27 cellular contexts compared by ENCODE assay signal in the genomic region with DNA sequence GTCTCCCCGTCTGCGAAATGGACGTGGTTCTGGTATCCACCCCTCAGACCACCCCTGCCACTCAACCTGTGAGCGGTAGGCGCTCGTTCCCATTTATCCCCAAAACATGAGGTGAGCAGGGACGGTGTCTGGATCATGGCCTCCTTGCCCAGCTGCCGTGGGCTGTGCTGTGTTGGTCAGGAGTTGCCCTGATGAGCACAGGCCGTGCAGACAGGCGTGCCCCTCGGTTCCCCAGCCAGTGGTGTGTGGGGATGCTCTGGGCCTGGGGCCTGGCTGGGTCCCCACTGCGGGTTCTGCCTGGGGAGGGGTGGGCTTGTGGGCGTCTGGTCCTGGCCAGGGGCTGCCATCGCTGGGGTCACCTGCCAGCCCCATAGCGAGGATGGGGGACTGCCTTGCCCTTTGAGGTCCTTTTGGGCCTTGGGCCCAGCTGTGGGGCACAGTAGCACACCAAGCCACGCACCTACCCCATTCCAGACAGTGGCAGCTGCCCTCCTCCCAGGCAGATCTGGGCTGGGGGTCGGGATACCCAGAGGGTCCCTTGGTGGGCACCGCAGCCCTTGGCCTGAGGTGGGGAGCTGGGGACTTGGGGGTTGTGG.
"Had no signal": no experiment of that assay in that cellular context is flagged by ENCODE, and none has a peak within 500 bp of the region (broad histone marks: within the 10 kb centered on the region; RNA-seq: fewer than 3 reads in every experiment).

No MANE protein-coding gene starts in this region.

- H3K4me3 Mint-ChIP-seq: activated B cell treated with CpG ODN at 0.5 μM for 24 hours; activated CD4-positive, alpha-beta T cell treated with anti-CD3 and anti-CD28 coated beads for 36 hours; activated naive CD4-positive, alpha-beta T cell treated with anti-CD3 and anti-CD28 coated beads for 36 hours; activated naive CD8-positive, alpha-beta T cell treated with anti-CD3 and anti-CD28 coated beads, Interleukin-2, amount 10 ng/mL, durations not matched to agents 7 days and 5 days; activated T-cell treated with anti-CD3 and anti-CD28 coated beads, Interleukin-2, amount 50 U/mL, for 24 hours; activated T-helper 17 cell treated with anti-CD3 and anti-CD28 coated beads, Interleukin-2, amount 50 U/mL, for 72 hours; effector memory CD8-positive, alpha-beta T cell; memory B cell; stimulated activated memory B cell treated with anti-CD40 and anti-IgM and Interleukin-4, amounts not matched to agents 10 μg/mL and 1 μg/mL and 100 μg/mL, for 72 hours had no signal

- H3K4me1 ChIP-seq: breast epithelium, colonic mucosa, suprapubic skin had no signal

- H3K36me3 Mint-ChIP-seq: activated naive CD8-positive, alpha-beta T cell treated with anti-CD3 and anti-CD28 coated beads, Interleukin-2, amount 10 ng/mL, durations not matched to agents 7 days and 5 days had no signal

- ATAC-seq: activated CD4-positive, alpha-beta T cell treated with anti-CD3 and anti-CD28 coated beads for 36 hours; activated T-helper 17 cell treated with anti-CD3 and anti-CD28 coated beads, Interleukin-2, amount 50 U/mL, for 72 hours; gastrocnemius medialis had no signal

- H3K4me3 ChIP-seq: breast epithelium, colonic mucosa, dorsolateral prefrontal cortex, esophagus muscularis mucosa, gastrocnemius medialis, sigmoid colon, smooth muscle cell, stomach, suprapubic skin, tibial nerve had no signal

- H3K27me3 ChIP-seq: breast epithelium, colonic mucosa, dorsolateral prefrontal cortex, esophagus muscularis mucosa, gastrocnemius medialis, sigmoid colon, stomach, suprapubic skin, tibial nerve had no signal

- DNase-seq: activated B cell treated with CpG ODN at 0.5 μM for 24 hours; activated CD4-positive, alpha-beta T cell treated with anti-CD3 and anti-CD28 coated beads for 36 hours; activated CD8-positive, alpha-beta memory T cell treated with anti-CD3 and anti-CD28 coated beads for 24 hours; activated CD8-positive, alpha-beta memory T cell treated with anti-CD3 and anti-CD28 coated beads, Interleukin-2, amount 50 U/mL, for 4 hours; activated naive CD8-positive, alpha-beta T cell treated with anti-CD3 and anti-CD28 coated beads, Interleukin-2, amount 10 ng/mL, durations not matched to agents 7 days and 5 days; activated T-cell treated with anti-CD3 and anti-CD28 coated beads, Interleukin-2, amount 50 U/mL, for 24 hours; amniotic stem cell; colonic mucosa; effector memory CD8-positive, alpha-beta T cell; gastrocnemius medialis; head of caudate nucleus; occipital lobe; sigmoid colon; stimulated activated CD4-positive, alpha-beta T cell treated with anti-CD3 and anti-CD28 coated beads, Interleukin-15, amount 100 ng/mL, for 24 hours; stomach; T1000 had no signal

- H3K4me2 ChIP-seq: smooth muscle cell had no signal

- H3K27ac ChIP-seq: breast epithelium, colonic mucosa, esophagus muscularis mucosa, gastrocnemius medialis, sigmoid colon, stomach, suprapubic skin, tibial nerve had no signal

- H3K27ac Mint-ChIP-seq: activated B cell treated with CpG ODN at 0.5 μM for 24 hours; activated CD4-positive, alpha-beta T cell treated with anti-CD3 and anti-CD28 coated beads for 36 hours; activated naive CD4-positive, alpha-beta T cell treated with anti-CD3 and anti-CD28 coated beads for 36 hours; activated naive CD8-positive, alpha-beta T cell treated with anti-CD3 and anti-CD28 coated beads, Interleukin-2, amount 10 ng/mL, durations not matched to agents 7 days and 5 days; activated T-cell treated with anti-CD3 and anti-CD28 coated beads, Interleukin-2, amount 50 U/mL, for 24 hours; activated T-helper 17 cell treated with anti-CD3 and anti-CD28 coated beads, Interleukin-2, amount 50 U/mL, for 72 hours; memory B cell; stimulated activated memory B cell treated with anti-CD40 and anti-IgM and Interleukin-4, amounts not matched to agents 10 μg/mL and 1 μg/mL and 100 μg/mL, for 72 hours had no signal

- H3K9me3 ChIP-seq: breast epithelium, colonic mucosa, esophagus muscularis mucosa, gastrocnemius medialis, sigmoid colon, stomach, suprapubic skin, tibial nerve had no signal

- H3K36me3 ChIP-seq: colonic mucosa had no signal

- H3K27me3 Mint-ChIP-seq: activated B cell treated with CpG ODN at 0.5 μM for 24 hours; activated CD4-positive, alpha-beta T cell treated with anti-CD3 and anti-CD28 coated beads for 36 hours; activated naive CD8-positive, alpha-beta T cell treated with anti-CD3 and anti-CD28 coated beads, Interleukin-2, amount 10 ng/mL, durations not matched to agents 7 days and 5 days; activated T-cell treated with anti-CD3 and anti-CD28 coated beads, Interleukin-2, amount 50 U/mL, for 24 hours; activated T-helper 17 cell treated with anti-CD3 and anti-CD28 coated beads, Interleukin-2, amount 50 U/mL, for 72 hours; effector memory CD8-positive, alpha-beta T cell; memory B cell; stimulated activated memory B cell treated with anti-CD40 and anti-IgM and Interleukin-4, amounts not matched to agents 10 μg/mL and 1 μg/mL and 100 μg/mL, for 72 hours had no signal

- FAIRE-seq: islet of Langerhans had no signal

- H3K9me3 Mint-ChIP-seq: activated B cell treated with CpG ODN at 0.5 μM for 24 hours; activated naive CD4-positive, alpha-beta T cell treated with anti-CD3 and anti-CD28 coated beads for 36 hours; activated naive CD8-positive, alpha-beta T cell treated with anti-CD3 and anti-CD28 coated beads, Interleukin-2, amount 10 ng/mL, durations not matched to agents 7 days and 5 days; activated T-cell treated with anti-CD3 and anti-CD28 coated beads, Interleukin-2, amount 50 U/mL, for 24 hours; activated T-helper 17 cell treated with anti-CD3 and anti-CD28 coated beads, Interleukin-2, amount 50 U/mL, for 72 hours; effector memory CD8-positive, alpha-beta T cell; memory B cell; stimulated activated memory B cell treated with anti-CD40 and anti-IgM and Interleukin-4, amounts not matched to agents 10 μg/mL and 1 μg/mL and 100 μg/mL, for 72 hours had no signal

- H3K4me1 Mint-ChIP-seq: activated CD4-positive, alpha-beta T cell treated with anti-CD3 and anti-CD28 coated beads for 36 hours; activated naive CD8-positive, alpha-beta T cell treated with anti-CD3 and anti-CD28 coated beads, Interleukin-2, amount 10 ng/mL, durations not matched to agents 7 days and 5 days; activated T-helper 17 cell treated with anti-CD3 and anti-CD28 coated beads, Interleukin-2, amount 50 U/mL, for 72 hours had no signal
